Comparison of ENCODE assay signal across 1 cellular context in genomic region chr13:57633141-57633949, GRCh38.
TF ChIP-seq lines count a peak whose summit lies in the region.

No MANE protein-coding gene starts in this region.

TF ChIP-seq in HepG2, 621 proteins besides CTCF, POLR2A, EP300 and RAD21:
- TF ChIP-seq RERE (CRISPR knock-in tag; IDR thresholded peaks at IDR 0.05; ENCODE audit: low read depth) = no peak
- TF ChIP-seq NR2F6 (IDR thresholded peaks at IDR 0.05) = no peak
- TF ChIP-seq NR2F6 (CRISPR knock-in tag; IDR thresholded peaks at IDR 0.05) = no peak
- no peak for TF ChIP-seq MAFF (IDR thresholded peaks at IDR 0.05; ENCODE audit: low read depth, low read length)
- TF ChIP-seq ZNF441 (CRISPR knock-in tag; IDR thresholded peaks at IDR 0.05; ENCODE audit: borderline replicate concordance) = no peak
- TF ChIP-seq ZBTB39 (CRISPR knock-in tag; IDR thresholded peaks at IDR 0.05) = no peak
- no peak for TF ChIP-seq ISX (CRISPR knock-in tag; conservative IDR thresholded peaks at IDR 0.05)
- no peak for TF ChIP-seq ZNF230 (CRISPR knock-in tag; IDR thresholded peaks at IDR 0.05)
- no peak for TF ChIP-seq PAF1 (CRISPR knock-in tag; IDR thresholded peaks at IDR 0.05)
- TF ChIP-seq NFE2L2 (IDR thresholded peaks at IDR 0.05; ENCODE audit: low read length) = no peak
- TF ChIP-seq BHLHE40 (IDR thresholded peaks at IDR 0.05; ENCODE audit: low read length) = no peak
